In the genomic region with DNA sequence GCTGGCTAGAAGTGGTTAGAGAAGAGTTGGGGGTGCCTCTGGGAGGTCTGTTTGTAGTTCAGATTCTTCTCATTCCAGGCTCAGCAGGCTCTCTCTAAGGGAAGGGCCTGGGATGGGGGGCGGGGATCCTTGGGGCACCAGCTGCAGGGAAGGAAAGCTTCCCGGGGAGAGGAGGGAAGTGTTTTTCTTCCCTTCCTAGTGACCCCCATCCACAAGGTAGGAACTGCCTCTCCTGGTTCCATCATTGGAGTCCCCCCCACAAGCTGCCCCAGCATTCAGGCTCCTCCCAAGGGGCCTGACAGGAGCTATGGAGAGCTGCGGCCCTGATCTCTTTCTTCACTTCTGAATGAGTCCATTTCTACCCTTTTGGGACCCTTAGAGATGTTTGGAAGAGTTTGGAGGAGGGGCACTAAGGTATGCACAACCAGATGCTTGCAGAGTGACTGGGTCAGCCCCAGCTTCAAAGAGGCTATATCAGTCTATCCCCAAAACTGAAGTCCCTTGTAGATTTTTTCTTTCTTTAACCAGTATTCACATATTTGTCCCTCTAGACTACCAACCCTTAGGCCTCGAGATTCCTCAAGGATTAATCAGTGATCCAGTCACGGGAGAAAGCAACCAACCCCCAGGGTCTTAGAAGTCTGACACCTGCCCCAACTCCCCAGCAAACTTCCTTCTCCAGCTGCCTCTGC, we compare ENCODE assay signal across 9 cellular contexts. TPM values are rescaled to one million over a fixed set of nuclear protein-coding genes. Genes with fewer than 3 reads are reported as not detected.
DNase-seq lines count a peak whose midpoint lies in the region; TF ChIP-seq lines count a peak whose summit lies in the region.
"Had no signal": no experiment of that assay in that cellular context is flagged by ENCODE, and none has a peak within 500 bp of the region (broad histone marks: within the 10 kb centered on the region; RNA-seq: fewer than 3 reads in every experiment).

No MANE protein-coding gene starts in this region.

- no peaks in the 10 kb centered on the region for H3K36me3 ChIP-seq in A673 (ENCODE audit: insufficient read depth, low read length, poor library complexity, severe bottlenecking)

- CTCF ChIA-PET in A673 (lab: Charles Lee) = interaction anchor here (0.6 kb wide), 1 partner anchor 278 kb away, joined by 3 read pairs; no protein-coding TSS in a partner anchor

- no peaks in the 10 kb centered on the region for H3K9me3 ChIP-seq in A673 (ENCODE audit: low read depth, low read length, poor library complexity, severe bottlenecking)

- peaks cover 45% of the 10 kb centered on the region for H3K4me1 ChIP-seq in A673 (ENCODE audit: insufficient read depth, low read length, poor library complexity, severe bottlenecking)

- H3K4me3 ChIP-seq in A673 (ENCODE audit: low read depth, low read length, poor library complexity, severe bottlenecking) (no peak overlapping the region), astrocyte of the spinal cord (ENCODE audit: low read depth, low read length) (no peak overlapping the region)

- in situ Hi-C loops in astrocyte of the spinal cord (cut with HindIII; ENCODE audit: low sequenced_read_pairs) = no loop called here

- intact Hi-C loops in A673 (cut with micrococcal nuclease; ENCODE audit: unreplicated experiment) = no loop called here

- no TSS peak for BruUV-seq in A673 (replicated peaks; lab: Mats Ljungman, UMichigan)

- H3K27me3 ChIP-seq in A673 (replicated peaks; ENCODE audit: insufficient read depth, low read depth, low read length, poor library complexity) = no peaks in the 10 kb centered on the region

- peak; percentile 78 for DNase-seq in A673 (ENCODE audit: low spot score)
- DNase-seq in HT1080 (ENCODE audit: low read depth) = peak; percentile 96
- peak; percentile 92 for DNase-seq in astrocyte of the spinal cord (ENCODE audit: low read depth, low spot score)
- DNase-seq in islet precursor cell = peak; percentile 97
- no peak for DNase-seq in SHP77 treated with DMSO at 0.1 percent for 48 hours (lab: John Stamatoyannopoulos, UW)
- DNase-seq in NCI-H2107 treated with DMSO at 0.1 percent for 48 hours (lab: John Stamatoyannopoulos, UW; ENCODE audit: unreplicated experiment) = no peak
- no peak for DNase-seq in SHP77 (lab: John Stamatoyannopoulos, UW)
- DNase-seq in NCI-H187 treated with DMSO at 0.1 percent for 48 hours (lab: John Stamatoyannopoulos, UW) = no peak
- DNase-seq: NCI-H69 had no signal

- no peak for TF ChIP-seq CTCF in A673 (conservative IDR thresholded peaks at IDR 0.05; ENCODE audit: low read depth, low read length)
- TF ChIP-seq CTCF in astrocyte of the spinal cord (IDR thresholded peaks at IDR 0.05; ENCODE audit: low read depth, low read length) = no peak

- POLR2A ChIA-PET in A673 (lab: Charles Lee; ENCODE audit: low non-redundant PET) = no interaction called here

- H3K27ac ChIP-seq in A673 (ENCODE audit: low read depth, low read length, poor library complexity, severe bottlenecking) = peak overlapping the region; percentile 64

RNA-seq across cellular contexts. Expression of gene FZD2, which starts 13.9 kb away (rescaled TPM):
- 23.5 and 23.7 TPM in 2 replicates for total RNA-seq in A673 (2021)
- total RNA-seq in HT1080 (2014; rRNA removed; shearing (Covaris generic)) = 9.7 and 14.6 TPM in 2 replicates
- 22.3 and 25.9 TPM in 2 replicates for polyA plus RNA-seq in HT1080 (2015; cell fraction: cytosol; rRNA removed)
- polyA plus RNA-seq in HT1080 (2015; cell fraction: nucleus; rRNA removed) = 36.3 and 39.4 TPM in 2 replicates

RNA-seq across cellular contexts. Expression of gene GPATCH8, which starts 40.2 kb away (rescaled TPM):
- total RNA-seq in A673 (2021) = 32.9 and 33.8 TPM in 2 replicates
- 9.6 and 13.2 TPM in 2 replicates for total RNA-seq in HT1080 (2014; rRNA removed; shearing (Covaris generic))
- polyA plus RNA-seq in HT1080 (2015; cell fraction: cytosol; rRNA removed) = 10.5 and 14.4 TPM in 2 replicates
- polyA plus RNA-seq in HT1080 (2015; cell fraction: nucleus; rRNA removed) = 29.2 and 33.9 TPM in 2 replicates

Comparison
In these comparisons a context has a peak if more than half of its experiments do, and no peak if none do; other contexts are left out.
1. DNase-seq: peak in A673 (single experiment), HT1080 (single experiment), astrocyte of the spinal cord (single experiment) and islet precursor cell (single experiment); none in SHP77 treated with DMSO at 0.1 percent for 48 hours (single experiment), NCI-H2107 treated with DMSO at 0.1 percent for 48 hours (single experiment), SHP77 (0 of 2) and NCI-H187 treated with DMSO at 0.1 percent for 48 hours (single experiment).